Comparison of ENCODE assay signal across 2 cellular contexts in genomic region chr4:56460085-56460484, GRCh38.
TF ChIP-seq lines count a peak whose summit lies in the region.

No MANE protein-coding gene starts in this region.

TF ChIP-seq in GM23338, 12 proteins besides CTCF, POLR2A, EP300 and RAD21:
- TF ChIP-seq STAT1 (IDR thresholded peaks at IDR 0.05; ENCODE audit: unreplicated experiment), result no peak

TF ChIP-seq in K562, 482 proteins besides CTCF, POLR2A, EP300 and RAD21 (continues in another document):
- TF ChIP-seq ZNF444 (CRISPR knock-in tag; IDR thresholded peaks at IDR 0.05), result no peak
- TF ChIP-seq LCOR (CRISPR knock-in tag; IDR thresholded peaks at IDR 0.05), result no peak
- TF ChIP-seq ZBTB7A (IDR thresholded peaks at IDR 0.05; ENCODE audit: borderline replicate concordance, control insufficient read depth, low read depth, low read length), result no peak
- no peak for TF ChIP-seq UBTF (IDR thresholded peaks at IDR 0.05; ENCODE audit: borderline replicate concordance in 1 of 2, low read depth in 2 of 2, low read length in 2 of 2)
- no peak for TF ChIP-seq ZNF318 (IDR thresholded peaks at IDR 0.05; ENCODE audit: borderline replicate concordance in 1 of 2, low read depth in 1 of 2)
- no peak for TF ChIP-seq E2F1 (CRISPR knock-in tag; IDR thresholded peaks at IDR 0.05)
- TF ChIP-seq NFIC (IDR thresholded peaks at IDR 0.05), result no peak
- no peak for TF ChIP-seq TCF7 (IDR thresholded peaks at IDR 0.05; ENCODE audit: borderline replicate concordance)
- no peak for TF ChIP-seq SMAD4 (CRISPR knock-in tag; conservative IDR thresholded peaks at IDR 0.05)
- peak; percentile 60; the same call in 1 of the 2 replicates for TF ChIP-seq ATF3 (IDR thresholded peaks at IDR 0.05)
- TF ChIP-seq ATF3 (CRISPR knock-in tag; conservative IDR thresholded peaks at IDR 0.05), result no peak
- TF ChIP-seq SP2 (IDR thresholded peaks at IDR 0.05; ENCODE audit: extremely low read depth, low read depth, low read length, poor library complexity, severe bottlenecking), result no peak
- TF ChIP-seq KLF13 (tag; IDR thresholded peaks at IDR 0.05; ENCODE audit: borderline replicate concordance, low read depth), result no peak
- no peak for TF ChIP-seq ARID4B (CRISPR knock-in tag; IDR thresholded peaks at IDR 0.05)
- TF ChIP-seq PURB (CRISPR knock-in tag; IDR thresholded peaks at IDR 0.05; ENCODE audit: low read depth), result no peak
- no peak for TF ChIP-seq NFYB (IDR thresholded peaks at IDR 0.05; ENCODE audit: extremely low read depth, insufficient read length)
- TF ChIP-seq ZBTB40 (IDR thresholded peaks at IDR 0.05), result peak; percentile 72
- no peak for TF ChIP-seq ZBTB40 (CRISPR knock-in tag; IDR thresholded peaks at IDR 0.05)
